Comparison of ENCODE assay signal across 23 cellular contexts in the genomic region with DNA sequence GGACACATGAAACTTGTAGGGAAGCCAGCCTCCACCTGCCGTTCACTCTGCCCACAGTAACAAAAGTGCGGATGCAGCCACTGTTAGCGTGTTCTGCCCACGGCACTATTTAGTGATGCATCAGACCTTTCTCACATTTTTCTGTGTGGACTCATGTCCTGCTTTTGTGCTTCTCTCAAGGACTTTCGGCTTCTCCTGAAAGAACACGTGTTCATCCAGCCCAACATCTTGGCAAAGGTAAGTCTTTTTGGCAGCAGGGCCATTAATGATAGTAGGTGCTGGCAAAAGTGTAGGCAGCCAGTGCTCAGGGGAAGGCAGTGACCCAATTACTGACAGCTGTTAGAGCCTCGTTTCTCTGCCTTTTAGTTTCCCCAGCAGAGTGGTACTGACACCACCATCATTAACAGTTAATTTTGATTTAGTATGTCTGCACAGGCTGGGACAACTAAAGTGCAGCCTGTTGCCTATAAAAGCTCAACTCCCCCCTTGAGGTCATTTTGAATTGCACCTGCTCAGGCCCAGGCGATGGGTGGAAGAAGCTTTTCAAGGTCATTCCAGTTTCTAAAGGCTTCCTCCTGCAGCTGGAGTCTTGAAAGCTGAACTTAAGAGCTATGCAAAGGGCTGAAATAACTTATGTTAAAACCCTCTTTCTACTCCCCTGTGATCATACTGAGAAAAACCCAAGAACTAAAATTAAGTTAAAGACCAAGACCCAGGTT. TPM values are rescaled to one million over a fixed set of nuclear protein-coding genes. Genes with fewer than 3 reads are reported as not detected.
DNase-seq lines count a peak whose midpoint lies in the region; ATAC-seq and TF ChIP-seq lines count a peak whose summit lies in the region.
"Had no signal": no experiment of that assay in that cellular context is flagged by ENCODE, and none has a peak within 500 bp of the region (broad histone marks: within the 10 kb centered on the region; RNA-seq: fewer than 3 reads in every experiment).

No MANE protein-coding gene starts in this region.

- no peak for TF ChIP-seq CTCF in heart left ventricle (IDR thresholded peaks at IDR 0.05)
- TF ChIP-seq CTCF in body of pancreas (IDR thresholded peaks at IDR 0.05): no peak

- H3K36me3 Mint-ChIP-seq in naive B cell: peaks cover 4 to 7% of the 10 kb centered on the region in 2 donors
- H3K36me3 Mint-ChIP-seq in immature natural killer cell: no peaks in the 10 kb centered on the region
- H3K36me3 Mint-ChIP-seq in activated naive CD8-positive, alpha-beta T cell treated with anti-CD3 and anti-CD28 coated beads for 36 hours: no peaks in the 10 kb centered on the region
- H3K36me3 Mint-ChIP-seq: activated CD4-positive, alpha-beta memory T cell treated with anti-CD3 and anti-CD28 coated beads for 36 hours; activated naive CD8-positive, alpha-beta T cell had no signal

- no peak overlapping the region for H3K4me3 ChIP-seq in heart left ventricle
- no peak overlapping the region for H3K4me3 ChIP-seq in right cardiac atrium (ENCODE audit: low read length)
- no peak overlapping the region for H3K4me3 ChIP-seq in body of pancreas
- H3K4me3 ChIP-seq: A549, hepatocyte, ovary, SJCRH30 had no signal

- peak overlapping the region in 1 of 8 donors; percentile 35 for H3K4me3 Mint-ChIP-seq in naive B cell
- H3K4me3 Mint-ChIP-seq in immature natural killer cell: no peak overlapping the region
- no peak overlapping the region for H3K4me3 Mint-ChIP-seq in activated naive CD8-positive, alpha-beta T cell treated with anti-CD3 and anti-CD28 coated beads for 36 hours
- H3K4me3 Mint-ChIP-seq: activated CD4-positive, alpha-beta memory T cell treated with anti-CD3 and anti-CD28 coated beads for 36 hours; activated naive CD8-positive, alpha-beta T cell; nephron progenitor cell had no signal

- H3K9me3 Mint-ChIP-seq in naive B cell (peaks cover 0 to 6% (median 1%) of the 10 kb centered on the region in 7 donors), immature natural killer cell (no peaks in the 10 kb centered on the region)
- no peaks in the 10 kb centered on the region for H3K9me3 Mint-ChIP-seq in activated naive CD8-positive, alpha-beta T cell treated with anti-CD3 and anti-CD28 coated beads for 36 hours
- H3K9me3 Mint-ChIP-seq: activated CD4-positive, alpha-beta memory T cell treated with anti-CD3 and anti-CD28 coated beads for 36 hours; activated T-helper 2 cell treated with anti-CD3 and anti-CD28 coated beads, Interferon-gamma antibody, Interleukin-2, Interleukin-4, amounts not matched to agents 10 μg/mL and 5 μg/mL and 100 μg/mL, durations not matched to agents 14 hours and 24 hours and 36 hours had no signal

- WGBS in heart left ventricle, 4 donors: 64 to 75% (median 71%) methylated on average over 8 of the region's 8 CpGs
- WGBS in right cardiac atrium: 74% methylated on average over 8 of the region's 8 CpGs
- 54 to 63% methylated on average over 8 of the region's 8 CpGs for WGBS in body of pancreas, 2 donors

- H3K27ac ChIP-seq in heart left ventricle: no peak overlapping the region
- H3K27ac ChIP-seq in right cardiac atrium (ENCODE audit: low read length): no peak overlapping the region
- H3K27ac ChIP-seq in body of pancreas: no peak overlapping the region
- H3K27ac ChIP-seq: A549, hepatocyte, KMS-11, ovary, SJCRH30 had no signal

- H3K4me1 ChIP-seq in heart left ventricle (peaks cover 0 to 11% (median 2%) of the 10 kb centered on the region in 12 donors), right cardiac atrium (ENCODE audit: control insufficient read depth, insufficient read depth, low read length) (peaks cover 3% of the 10 kb centered on the region), body of pancreas (peaks cover 18% of the 10 kb centered on the region)
- H3K4me1 ChIP-seq: A549 had no signal

- H3K9me3 ChIP-seq in heart left ventricle: no peaks in the 10 kb centered on the region
- no peaks in the 10 kb centered on the region for H3K9me3 ChIP-seq in right cardiac atrium (ENCODE audit: control insufficient read depth, low read length)
- H3K9me3 ChIP-seq in body of pancreas: no peaks in the 10 kb centered on the region
- H3K9me3 ChIP-seq: A549, Caco-2, ovary, SJCRH30 had no signal

- no peaks in the 10 kb centered on the region for H3K27me3 ChIP-seq in heart left ventricle
- no peaks in the 10 kb centered on the region for H3K27me3 ChIP-seq in right cardiac atrium (ENCODE audit: control insufficient read depth, insufficient read depth)
- H3K27me3 ChIP-seq in body of pancreas: no peaks in the 10 kb centered on the region
- H3K27me3 ChIP-seq: hepatocyte, ovary, SJCRH30 had no signal

- TF ChIP-seq POLR2A in heart left ventricle (IDR thresholded peaks at IDR 0.05) (no peak), body of pancreas (IDR thresholded peaks at IDR 0.05) (no peak)

- ATAC-seq in heart left ventricle (peak in 3 of 4 donors; percentile 22 to 41 (median 31)), right cardiac atrium (no peak), body of pancreas (peak; percentile 45), naive B cell (ENCODE audit: low read depth in 2 of 2) (no peak)
- ATAC-seq: A549, Panc1 had no signal

- H3K27ac Mint-ChIP-seq in naive B cell (peak overlapping the region in 4 of 6 donors; percentile 28 to 81 (median 40)), immature natural killer cell (no peak overlapping the region)
- H3K27ac Mint-ChIP-seq in activated naive CD8-positive, alpha-beta T cell treated with anti-CD3 and anti-CD28 coated beads for 36 hours: no peak overlapping the region
- H3K27ac Mint-ChIP-seq: activated CD4-positive, alpha-beta memory T cell treated with anti-CD3 and anti-CD28 coated beads for 36 hours; activated naive CD8-positive, alpha-beta T cell; activated T-helper 2 cell treated with anti-CD3 and anti-CD28 coated beads, Interferon-gamma antibody, Interleukin-2, Interleukin-4, amounts not matched to agents 10 μg/mL and 5 μg/mL and 100 μg/mL, durations not matched to agents 14 hours and 24 hours and 36 hours had no signal

- DNase-seq in heart left ventricle (no peak), right cardiac atrium (no peak), body of pancreas (peak in 3 of 4 donors; percentile 10 to 24 (median 15)), naive B cell (no peak), immature natural killer cell (no peak), AG08395 (ENCODE audit: low spot score) (no peak)
- DNase-seq in stimulated activated CD4-positive, alpha-beta T cell treated with anti-CD3 and anti-CD28 coated beads, Interleukin-4, amount 100 ng/mL, for 1 hour: no peak
- DNase-seq in activated naive CD8-positive, alpha-beta T cell treated with anti-CD3 and anti-CD28 coated beads for 36 hours: no peak
- DNase-seq: C1 segment of cervical spinal cord, Caco-2, NCI-H1694 treated with DMSO at 0.1 percent for 48 hours, NCI-H345, nephron progenitor cell, ovary, SJCRH30, substantia nigra had no signal

- intact Hi-C loops in heart left ventricle (cut with DNase I): no loop called here
- intact Hi-C loops in right cardiac atrium (cut with DNase I): no loop called here
- intact Hi-C loops in body of pancreas (cut with DNase I): no loop called here

- no peaks in the 10 kb centered on the region for H3K27me3 Mint-ChIP-seq in naive B cell
- peaks cover 0 to 2% (median 0%) of the 10 kb centered on the region in 3 donors for H3K27me3 Mint-ChIP-seq in immature natural killer cell (ENCODE audit: low read depth in 3 of 3)
- no peaks in the 10 kb centered on the region for H3K27me3 Mint-ChIP-seq in activated naive CD8-positive, alpha-beta T cell treated with anti-CD3 and anti-CD28 coated beads for 36 hours
- H3K27me3 Mint-ChIP-seq: activated CD4-positive, alpha-beta memory T cell treated with anti-CD3 and anti-CD28 coated beads for 36 hours; activated naive CD8-positive, alpha-beta T cell had no signal

- H3K4me1 Mint-ChIP-seq in naive B cell: peaks cover 38 to 55% (median 49%) of the 10 kb centered on the region in 3 donors
- peaks cover 4 to 7% of the 10 kb centered on the region in 2 donors for H3K4me1 Mint-ChIP-seq in immature natural killer cell
- peaks cover 13% of the 10 kb centered on the region for H3K4me1 Mint-ChIP-seq in activated naive CD8-positive, alpha-beta T cell treated with anti-CD3 and anti-CD28 coated beads for 36 hours

- H3K36me3 ChIP-seq in heart left ventricle (no peaks in the 10 kb centered on the region), body of pancreas (replicated peaks in 1 of 2; ENCODE audit: insufficient read depth in 1 of 2, low read depth in 2 of 2) (no peaks in the 10 kb centered on the region)
- H3K36me3 ChIP-seq: ovary, SJCRH30 had no signal

RNA-seq across cellular contexts. Expression of gene HPSE, which starts 54.5 kb away (rescaled TPM):
- total RNA-seq in heart left ventricle: 1 to 10 TPM in 2 of 9 donors, under 1 TPM in 7; 0.38 to 6.2 (median 0.75) TPM
- polyA plus RNA-seq in heart left ventricle: under 1 TPM; 0.15 to 0.37 TPM
- total RNA-seq in right cardiac atrium: 1 to 10 TPM; 1.2 to 2.3 (median 1.8) TPM
- 0.50 TPM for polyA plus RNA-seq in right cardiac atrium
- under 1 TPM; 0.52 to 0.99 TPM for total RNA-seq in body of pancreas
- 1 to 10 TPM in 5 of 6 donors, under 1 TPM in 1; 0.98 to 2.8 (median 2.5) TPM for polyA plus RNA-seq in naive B cell (ENCODE audit: low read depth in 6 of 6)
- 1 to 10 TPM; 1.1 to 2.5 (median 1.3) TPM for polyA plus RNA-seq in immature natural killer cell
- 1 to 10 TPM; 6.5 to 7.8 TPM for total RNA-seq in activated naive CD8-positive, alpha-beta T cell treated with anti-CD3 and anti-CD28 coated beads for 36 hours

Comparison
In these comparisons a context has a peak if more than half of its experiments do, and no peak if none do; other contexts are left out.
1. ATAC-seq: peak in heart left ventricle (3 of 4) and body of pancreas (single experiment); none in right cardiac atrium (0 of 2) and naive B cell (0 of 2).
2. DNase-seq: peak in body of pancreas (3 of 4); none in heart left ventricle (0 of 5), right cardiac atrium (0 of 3), naive B cell (single experiment), stimulated activated CD4-positive, alpha-beta T cell treated with anti-CD3 and anti-CD28 coated beads, Interleukin-4, amount 100 ng/mL, for 1 hour (single experiment), immature natural killer cell (0 of 3), AG08395 (single experiment) and activated naive CD8-positive, alpha-beta T cell treated with anti-CD3 and anti-CD28 coated beads for 36 hours (single experiment).
3. H3K27ac Mint-ChIP-seq: peak in naive B cell (4 of 6); none in immature natural killer cell (0 of 6) and activated naive CD8-positive, alpha-beta T cell treated with anti-CD3 and anti-CD28 coated beads for 36 hours (single experiment).